18 cellular contexts compared by ENCODE assay signal in genomic region chr1:174407705-174408104, GRCh38. TPM values are rescaled to one million over a fixed set of nuclear protein-coding genes. Genes with fewer than 3 reads are reported as not detected.
"Had no signal": no experiment of that assay in that cellular context is flagged by ENCODE, and none has a peak within 500 bp of the region (broad histone marks: within the 10 kb centered on the region; RNA-seq: fewer than 3 reads in every experiment).

No MANE protein-coding gene starts in this region.

- H3K4me3 ChIP-seq: ascending aorta, coronary artery, hepatocyte, smooth muscle cell, suprapubic skin, vagina had no signal

- DNase-seq: activated CD4-positive, alpha-beta T cell treated with anti-CD3 and anti-CD28 coated beads for 48 hours; activated CD4-positive, CD25-positive, alpha-beta regulatory T cell; activated CD8-positive, alpha-beta memory T cell treated with anti-CD3 and anti-CD28 coated beads, Interleukin-2, amount 50 U/mL, for 4 hours; activated effector memory CD4-positive, alpha-beta T cell treated with anti-CD3 and anti-CD28 coated beads, Interleukin-2, amount 50 U/mL, for 16 hours; activated naive CD4-positive, alpha-beta T cell treated with anti-CD3 and anti-CD28 coated beads, Interleukin-2, amount 50 U/mL, for 16 hours; activated T-cell treated with anti-CD3 and anti-CD28 coated beads, Interleukin-2, amount 50 U/mL, for 48 hours; islet precursor cell; stimulated activated CD4-positive, alpha-beta T cell treated with anti-CD3 and anti-CD28 coated beads, Interleukin-4, amount 100 ng/mL, for 1 hour; stimulated activated naive CD8-positive, alpha-beta T cell treated with anti-CD3 and anti-CD28 coated beads, Interleukin-15, amount 100 ng/mL, for 72 hours; T-helper 9 cell had no signal

- H3K36me3 ChIP-seq: ascending aorta, neutrophil, suprapubic skin, vagina had no signal

- H3K27me3 ChIP-seq: ascending aorta, hepatocyte, neutrophil, suprapubic skin, vagina had no signal

RNA-seq across cellular contexts. Expression of gene GPR52, which starts 40.1 kb away (rescaled TPM):
- polyA plus RNA-seq: adipose tissue, hepatocyte, smooth muscle cell had no signal
